Comparison of ENCODE assay signal across 17 cellular contexts in genomic region chr5:96229173-96229572, GRCh38.
"Had no signal": no experiment of that assay in that cellular context is flagged by ENCODE, and none has a peak within 500 bp of the region (broad histone marks: within the 10 kb centered on the region; RNA-seq: fewer than 3 reads in every experiment).

No MANE protein-coding gene starts in this region.

- H3K27ac ChIP-seq: coronary artery, gastrocnemius medialis, upper lobe of right lung had no signal

- H3K27me3 ChIP-seq: gastrocnemius medialis, upper lobe of right lung had no signal

- ATAC-seq: gastrocnemius medialis, left cardiac atrium, natural killer cell, sciatic nerve, upper lobe of right lung had no signal

- H3K36me3 ChIP-seq: gastrocnemius medialis, thoracic aorta, upper lobe of right lung had no signal

- H3K4me3 ChIP-seq: coronary artery, gastrocnemius medialis, thoracic aorta, upper lobe of right lung had no signal

- H3K9me3 ChIP-seq: gastrocnemius medialis, upper lobe of right lung had no signal

- DNase-seq: activated CD4-positive, alpha-beta T cell treated with anti-CD3 and anti-CD28 coated beads, Interleukin-2, amount 10 ng/mL, durations not matched to agents 7 days and 5 days; activated CD8-positive, alpha-beta memory T cell treated with anti-CD3 and anti-CD28 coated beads, Interleukin-2, amount 50 U/mL, for 4 hours; activated effector memory CD4-positive, alpha-beta T cell treated with Interleukin-2 at 50 U/mL for 16 hours; activated naive CD4-positive, alpha-beta T cell treated with anti-CD3 and anti-CD28 coated beads, Interleukin-2, amount 10 ng/mL, durations not matched to agents 7 days and 5 days; activated T-cell treated with anti-CD3 and anti-CD28 coated beads, Interleukin-2, amount 50 U/mL, for 48 hours; aorta; erythroblast; gastrocnemius medialis; immature natural killer cell; left cardiac atrium; natural killer cell; stimulated activated CD4-positive, alpha-beta T cell treated with anti-CD3 and anti-CD28 coated beads, Interleukin-4, amount 100 ng/mL, for 24 hours; T-helper 9 cell; upper lobe of right lung had no signal
